ENCODE assay signal across 1 cellular context in genomic region chr11:86070435-86071056, GRCh38.
TF ChIP-seq lines count a peak whose summit lies in the region.

No MANE protein-coding gene starts in this region.

TF ChIP-seq in GM23338, 12 proteins besides CTCF, POLR2A, EP300 and RAD21 (continued from another document):
- TF ChIP-seq, protein P1, sequence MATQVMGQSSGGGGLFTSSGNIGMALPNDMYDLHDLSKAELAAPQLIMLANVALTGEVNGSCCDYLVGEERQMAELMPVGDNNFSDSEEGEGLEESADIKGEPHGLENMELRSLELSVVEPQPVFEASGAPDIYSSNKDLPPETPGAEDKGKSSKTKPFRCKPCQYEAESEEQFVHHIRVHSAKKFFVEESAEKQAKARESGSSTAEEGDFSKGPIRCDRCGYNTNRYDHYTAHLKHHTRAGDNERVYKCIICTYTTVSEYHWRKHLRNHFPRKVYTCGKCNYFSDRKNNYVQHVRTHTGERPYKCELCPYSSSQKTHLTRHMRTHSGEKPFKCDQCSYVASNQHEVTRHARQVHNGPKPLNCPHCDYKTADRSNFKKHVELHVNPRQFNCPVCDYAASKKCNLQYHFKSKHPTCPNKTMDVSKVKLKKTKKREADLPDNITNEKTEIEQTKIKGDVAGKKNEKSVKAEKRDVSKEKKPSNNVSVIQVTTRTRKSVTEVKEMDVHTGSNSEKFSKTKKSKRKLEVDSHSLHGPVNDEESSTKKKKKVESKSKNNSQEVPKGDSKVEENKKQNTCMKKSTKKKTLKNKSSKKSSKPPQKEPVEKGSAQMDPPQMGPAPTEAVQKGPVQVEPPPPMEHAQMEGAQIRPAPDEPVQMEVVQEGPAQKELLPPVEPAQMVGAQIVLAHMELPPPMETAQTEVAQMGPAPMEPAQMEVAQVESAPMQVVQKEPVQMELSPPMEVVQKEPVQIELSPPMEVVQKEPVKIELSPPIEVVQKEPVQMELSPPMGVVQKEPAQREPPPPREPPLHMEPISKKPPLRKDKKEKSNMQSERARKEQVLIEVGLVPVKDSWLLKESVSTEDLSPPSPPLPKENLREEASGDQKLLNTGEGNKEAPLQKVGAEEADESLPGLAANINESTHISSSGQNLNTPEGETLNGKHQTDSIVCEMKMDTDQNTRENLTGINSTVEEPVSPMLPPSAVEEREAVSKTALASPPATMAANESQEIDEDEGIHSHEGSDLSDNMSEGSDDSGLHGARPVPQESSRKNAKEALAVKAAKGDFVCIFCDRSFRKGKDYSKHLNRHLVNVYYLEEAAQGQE (IDR thresholded peaks at IDR 0.05; ENCODE audit: unreplicated experiment): no peak
- no peak for TF ChIP-seq NANOG (IDR thresholded peaks at IDR 0.05; ENCODE audit: borderline replicate concordance)
- TF ChIP-seq JUNB (IDR thresholded peaks at IDR 0.05; ENCODE audit: unreplicated experiment): no peak
- no peak for TF ChIP-seq ZNF114 (CRISPR knock-in tag; IDR thresholded peaks at IDR 0.05)
- no peak for TF ChIP-seq POLR2AphosphoS5 (IDR thresholded peaks at IDR 0.05; ENCODE audit: low read depth)
- no peak for TF ChIP-seq ZNF462 (CRISPR knock-in tag; IDR thresholded peaks at IDR 0.05)
- TF ChIP-seq EZH2phosphoT487 (IDR thresholded peaks at IDR 0.05; ENCODE audit: unreplicated experiment): no peak
TF ChIP-seq in GM23338: peak in this region for 0.
